ENCODE assay signal across 15 cellular contexts in the genomic region with DNA sequence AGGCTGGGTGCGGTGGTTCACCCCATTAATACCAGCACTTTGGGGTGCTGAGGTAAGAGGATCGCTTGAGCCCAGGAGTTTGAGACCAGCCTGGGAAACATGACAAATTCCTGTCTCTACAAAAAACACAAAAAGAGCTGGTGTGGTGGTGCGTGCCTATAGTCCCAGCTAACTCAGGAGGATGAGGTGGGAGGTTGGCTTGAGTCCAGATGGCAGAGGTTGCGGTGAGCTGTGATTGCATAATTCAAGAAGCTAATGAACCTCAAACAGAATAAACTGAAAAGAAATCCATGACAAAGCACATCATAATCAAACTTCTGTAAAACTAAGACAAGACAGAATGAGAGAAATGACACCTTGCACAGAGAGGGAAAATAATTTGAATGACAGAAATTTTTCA. TPM values are rescaled to one million over a fixed set of nuclear protein-coding genes. Genes with fewer than 3 reads are reported as not detected.
DNase-seq lines count a peak whose midpoint lies in the region; ATAC-seq and TF ChIP-seq lines count a peak whose summit lies in the region.
"Had no signal": no experiment of that assay in that cellular context is flagged by ENCODE, and none has a peak within 500 bp of the region (broad histone marks: within the 10 kb centered on the region; RNA-seq: fewer than 3 reads in every experiment).

No MANE protein-coding gene starts in this region.

- no peaks in the 10 kb centered on the region for H3K4me1 Mint-ChIP-seq in osteocyte (ENCODE audit: unreplicated experiment)
- H3K4me1 Mint-ChIP-seq: GM23338 had no signal

- H3K4me2 ChIP-seq in mammary epithelial cell (ENCODE audit: insufficient read depth, low read depth, low read length) = no peak overlapping the region
- H3K4me2 ChIP-seq: GM23338 had no signal

- peak; percentile 10 for DNase-seq in DMS79 treated with DMSO at 0.1 percent for 48 hours (lab: John Stamatoyannopoulos, UW)
- DNase-seq in DMS79 (lab: John Stamatoyannopoulos, UW) = no peak
- peak; percentile 49 to 71 for DNase-seq in NOMO-1 (lab: John Stamatoyannopoulos, UW; ENCODE audit: unreplicated experiment in 2 of 2)
- DNase-seq in mammary epithelial cell = peak; percentile 80
- peak; percentile 40 for DNase-seq in omental fat pad (ENCODE audit: low spot score)
- no peak for DNase-seq in HT-29 (ENCODE audit: low spot score)
- no peak for DNase-seq in osteocyte (ENCODE audit: extremely low spot score, unreplicated experiment)
- DNase-seq in cortex of kidney (lab: John Stamatoyannopoulos, UW) = no peak
- DNase-seq: 8988T; activated CD4-positive, alpha-beta T cell treated with anti-CD3 and anti-CD28 coated beads for 1 hour; Caco-2; midbrain; NCI-H1417 treated with DMSO at 0.1 percent for 48 hours; NCI-H69 had no signal

- H3K27me3 ChIP-seq in mammary epithelial cell (ENCODE audit: insufficient read depth, low read length) = no peaks in the 10 kb centered on the region

- H3K4me1 ChIP-seq in mammary epithelial cell (ENCODE audit: insufficient read depth, low read length) = peaks cover 44% of the 10 kb centered on the region
- H3K4me1 ChIP-seq: Caco-2 had no signal

- WGBS in mammary epithelial cell (ENCODE audit: low coverage, missing lambda C conversion rate) = 39% methylated on average over 4 of the region's 4 CpGs

- H3K27ac ChIP-seq in mammary epithelial cell (ENCODE audit: insufficient read depth, low read depth, low read length) = no peak overlapping the region

- intact Hi-C loops in mammary epithelial cell (cut with micrococcal nuclease) = no loop called here

- no TSS peak for BruUV-seq in mammary epithelial cell (replicated peaks; lab: Mats Ljungman, UMichigan)

- H3K9me3 Mint-ChIP-seq in osteocyte (ENCODE audit: unreplicated experiment) = no peaks in the 10 kb centered on the region
- H3K9me3 Mint-ChIP-seq: GM23338 had no signal

- no peak overlapping the region for H3K4me3 ChIP-seq in mammary epithelial cell (replicated peaks in 1 of 3; ENCODE audit: insufficient read depth in 1 of 3, low read depth in 2 of 3, low read length in 3 of 3)
- H3K4me3 ChIP-seq: GM23338 had no signal

- dilution Hi-C loops in mammary epithelial cell (cut with HindIII; ENCODE audit: low sequenced_read_pairs) = no loop called here

- no peak overlapping the region for H3K4me3 Mint-ChIP-seq in osteocyte (ENCODE audit: unreplicated experiment)
- H3K4me3 Mint-ChIP-seq: GM23338 had no signal

- in situ Hi-C loops in mammary epithelial cell (cut with MboI; ENCODE audit: low sequenced_read_pairs in 2 of 2) = loop anchor here in 1 of 2 donors (10.0 kb wide), 1 partner anchor 166 kb away; no protein-coding TSS in a partner anchor

- no peak overlapping the region for H3K9ac ChIP-seq in mammary epithelial cell (ENCODE audit: insufficient read depth, low read length)

- no peaks in the 10 kb centered on the region for H3K36me3 Mint-ChIP-seq in osteocyte (ENCODE audit: unreplicated experiment)

- no peak overlapping the region for H3K27ac Mint-ChIP-seq in osteocyte (ENCODE audit: unreplicated experiment)
- H3K27ac Mint-ChIP-seq: GM23338 had no signal

- peak; percentile 51 for ATAC-seq in omental fat pad (ENCODE audit: low FRiP score)
- ATAC-seq: GM23338 had no signal

- H3K27me3 Mint-ChIP-seq in osteocyte (ENCODE audit: unreplicated experiment) = peaks cover 5% of the 10 kb centered on the region

- no peaks in the 10 kb centered on the region for H3K36me3 ChIP-seq in mammary epithelial cell (ENCODE audit: insufficient read depth, low read length)

- no peak overlapping the region for H2AFZ ChIP-seq in mammary epithelial cell (ENCODE audit: low read depth, low read length)
- H2AFZ ChIP-seq: GM23338 had no signal

- CTCF ChIA-PET in mammary epithelial cell (lab: Charles Lee; ENCODE audit: low non-redundant PET) = interaction anchor here (0.7 kb wide), 1 partner anchor 541 kb away, joined by 4 read pairs; no protein-coding TSS in a partner anchor

- H3K79me2 ChIP-seq in mammary epithelial cell (ENCODE audit: insufficient read depth, low read length) = no peaks in the 10 kb centered on the region

- TF ChIP-seq CTCF in mammary epithelial cell (conservative IDR thresholded peaks at IDR 0.05 in 1 of 2, IDR thresholded peaks at IDR 0.05 in 1 of 2; ENCODE audit: extremely low read depth in 1 of 2, insufficient read depth in 1 of 2, low read depth in 1 of 2, low read length in 2 of 2) (no peak), omental fat pad (IDR thresholded peaks at IDR 0.05) (no peak), osteocyte (IDR thresholded peaks at IDR 0.05) (no peak)

- H4K20me1 ChIP-seq in mammary epithelial cell (ENCODE audit: insufficient read depth, low read length) = no peaks in the 10 kb centered on the region

- H3K9me3 ChIP-seq in mammary epithelial cell (replicated peaks; ENCODE audit: insufficient read depth, low read length) = no peaks in the 10 kb centered on the region
- H3K9me3 ChIP-seq: Caco-2 had no signal

RNA-seq across cellular contexts. Expression of a gene that starts 54.8 kb away (rescaled TPM):
- 10 to 100 TPM; 15.3 to 17.6 TPM for total RNA-seq in mammary epithelial cell
- 11.6 TPM for polyA plus RNA-seq in mammary epithelial cell
- polyA minus RNA-seq in mammary epithelial cell = 36.8 TPM
- 1 to 10 TPM; 3.5 to 7.3 (median 5.3) TPM for total RNA-seq in omental fat pad
- total RNA-seq in HT-29 (2014; rRNA removed; shearing (Covaris generic)) = 0.76 and 2.5 TPM in 2 replicates
- 12.1 and 14.2 TPM in 2 replicates for total RNA-seq in osteocyte

Comparison
In these comparisons a context has a peak if more than half of its experiments do, and no peak if none do; other contexts are left out.
1. DNase-seq: peak in DMS79 treated with DMSO at 0.1 percent for 48 hours (single experiment), NOMO-1 (2 of 2), mammary epithelial cell (single experiment) and omental fat pad (single experiment); none in DMS79 (single experiment), HT-29 (single experiment), osteocyte (single experiment) and cortex of kidney (single experiment).